Comparison of ENCODE assay signal across 22 cellular contexts in genomic region chrX:114017086-114017485, GRCh38.
DNase-seq lines count a peak whose midpoint lies in the region; ATAC-seq, FAIRE-seq and TF ChIP-seq lines count a peak whose summit lies in the region.
"Had no signal": no experiment of that assay in that cellular context is flagged by ENCODE, and none has a peak within 500 bp of the region (broad histone marks: within the 10 kb centered on the region; RNA-seq: fewer than 3 reads in every experiment).

No MANE protein-coding gene starts in this region.

- H3K9me3 ChIP-seq in astrocyte (ENCODE audit: insufficient read depth, low read depth, low read length) (no peaks in the 10 kb centered on the region), pancreas (no peaks in the 10 kb centered on the region), psoas muscle (no peaks in the 10 kb centered on the region), tibial nerve (no peaks in the 10 kb centered on the region)
- H3K9me3 ChIP-seq: BLaER1, Caco-2, HAP-1 had no signal

- intact Hi-C loops in pancreas (cut with DNase I): no loop called here
- intact Hi-C loops in activated naive CD4-positive, alpha-beta T cell treated with anti-CD3 and anti-CD28 coated beads for 36 hours (cut with micrococcal nuclease): no loop called here
- intact Hi-C loops in psoas muscle (cut with DNase I): no loop called here

- DNase-seq in astrocyte (ENCODE audit: low read depth) (no peak), pancreas (no peak), psoas muscle (no peak), tibial nerve (ENCODE audit: low spot score in 2 of 2) (no peak)
- DNase-seq in activated naive CD4-positive, alpha-beta T cell treated with anti-CD3 and anti-CD28 coated beads for 36 hours: no peak
- DNase-seq: Caco-2; CD4-positive, CD25-positive, alpha-beta regulatory T cell; CD8-positive, alpha-beta T cell; DMS153; DND-41; GDM1; GOT3; HFFc6 had no signal

- H3K27me3 Mint-ChIP-seq in astrocyte (ENCODE audit: low read depth, unreplicated experiment): no peaks in the 10 kb centered on the region
- H3K27me3 Mint-ChIP-seq in activated naive CD4-positive, alpha-beta T cell treated with anti-CD3 and anti-CD28 coated beads for 36 hours (ENCODE audit: low read depth): no peaks in the 10 kb centered on the region
- H3K27me3 Mint-ChIP-seq: B cell; CD4-positive, CD25-positive, alpha-beta regulatory T cell had no signal

- no peaks in the 10 kb centered on the region for H3K79me2 ChIP-seq in astrocyte (ENCODE audit: insufficient read depth, low read length)

- H3K4me3 ChIP-seq in astrocyte (ENCODE audit: insufficient read depth, low read depth, low read length) (no peak overlapping the region), pancreas (no peak overlapping the region), psoas muscle (no peak overlapping the region), tibial nerve (no peak overlapping the region)
- H3K4me3 ChIP-seq: BLaER1, GM12878, HAP-1 had no signal

- no peak overlapping the region for H3K4me2 ChIP-seq in astrocyte (ENCODE audit: low read length)
- H3K4me2 ChIP-seq: BLaER1 had no signal

- TF ChIP-seq EP300 in tibial nerve (IDR thresholded peaks at IDR 0.05): no peak

- no peak for TF ChIP-seq POLR2A in tibial nerve (IDR thresholded peaks at IDR 0.05)

- H3K27ac Mint-ChIP-seq in astrocyte (ENCODE audit: unreplicated experiment): no peak overlapping the region
- no peak overlapping the region for H3K27ac Mint-ChIP-seq in activated naive CD4-positive, alpha-beta T cell treated with anti-CD3 and anti-CD28 coated beads for 36 hours
- H3K27ac Mint-ChIP-seq: B cell; CD4-positive, CD25-positive, alpha-beta regulatory T cell; CD8-positive, alpha-beta T cell; HFFc6 had no signal

- H3K27ac ChIP-seq in astrocyte (ENCODE audit: low read depth, low read length): no peak overlapping the region
- no peak overlapping the region for H3K27ac ChIP-seq in pancreas
- no peak overlapping the region for H3K27ac ChIP-seq in psoas muscle
- H3K27ac ChIP-seq in tibial nerve: no peak overlapping the region
- H3K27ac ChIP-seq: BLaER1, C4-2B had no signal

- H3K9me3 Mint-ChIP-seq in astrocyte (ENCODE audit: unreplicated experiment): no peaks in the 10 kb centered on the region
- H3K9me3 Mint-ChIP-seq in activated naive CD4-positive, alpha-beta T cell treated with anti-CD3 and anti-CD28 coated beads for 36 hours: peaks cover 2% of the 10 kb centered on the region
- H3K9me3 Mint-ChIP-seq: CD8-positive, alpha-beta T cell had no signal

- FAIRE-seq in G401.6 (lab: Jason Lieb, UNC) (peak; percentile 63), astrocyte (lab: Jason Lieb, UNC) (peak; percentile 37), endometrium (lab: Jason Lieb, UNC) (peak; percentile 41), pancreas (lab: Jason Lieb, UNC) (peak; percentile 72)
- FAIRE-seq: GM12878, GM19239, H54 had no signal

- H3K27me3 ChIP-seq in astrocyte (ENCODE audit: insufficient read depth, low read length) (no peaks in the 10 kb centered on the region), pancreas (peaks cover 0 to 2% (median 0%) of the 10 kb centered on the region in 4 donors), psoas muscle (ENCODE audit: insufficient read depth in 3 of 3, low read length in 2 of 3) (peaks cover 0 to 2% (median 0%) of the 10 kb centered on the region in 3 donors), tibial nerve (no peaks in the 10 kb centered on the region)

- no peak overlapping the region for H2AFZ ChIP-seq in astrocyte (ENCODE audit: low read depth, low read length)

- H3K4me1 Mint-ChIP-seq in astrocyte (ENCODE audit: low read depth, unreplicated experiment): no peaks in the 10 kb centered on the region
- no peaks in the 10 kb centered on the region for H3K4me1 Mint-ChIP-seq in activated naive CD4-positive, alpha-beta T cell treated with anti-CD3 and anti-CD28 coated beads for 36 hours (ENCODE audit: low read depth)
- H3K4me1 Mint-ChIP-seq: B cell; CD4-positive, CD25-positive, alpha-beta regulatory T cell had no signal

- no peak overlapping the region for H3K4me3 Mint-ChIP-seq in astrocyte (ENCODE audit: unreplicated experiment)
- H3K4me3 Mint-ChIP-seq in activated naive CD4-positive, alpha-beta T cell treated with anti-CD3 and anti-CD28 coated beads for 36 hours: no peak overlapping the region
- H3K4me3 Mint-ChIP-seq: B cell; CD4-positive, CD25-positive, alpha-beta regulatory T cell; CD8-positive, alpha-beta T cell; HFFc6 had no signal

- ATAC-seq in pancreas: no peak
- no peak for ATAC-seq in psoas muscle
- ATAC-seq: CD8-positive, alpha-beta T cell; GM12878 had no signal

- CTCF ChIA-PET in activated naive CD4-positive, alpha-beta T cell treated with anti-CD3 and anti-CD28 coated beads for 36 hours (lab: Charles Lee): no interaction called here

- no peaks in the 10 kb centered on the region for H3K36me3 Mint-ChIP-seq in astrocyte (ENCODE audit: low read depth, unreplicated experiment)
- H3K36me3 Mint-ChIP-seq in activated naive CD4-positive, alpha-beta T cell treated with anti-CD3 and anti-CD28 coated beads for 36 hours (ENCODE audit: low read depth): no peaks in the 10 kb centered on the region
- H3K36me3 Mint-ChIP-seq: CD4-positive, CD25-positive, alpha-beta regulatory T cell; CD8-positive, alpha-beta T cell had no signal

- H3K9ac ChIP-seq in astrocyte (ENCODE audit: low read length): no peak overlapping the region
- H3K9ac ChIP-seq: BLaER1 had no signal

- H3K36me3 ChIP-seq in astrocyte (ENCODE audit: insufficient read depth, low read length) (no peaks in the 10 kb centered on the region), pancreas (no peaks in the 10 kb centered on the region), psoas muscle (ENCODE audit: insufficient read depth in 1 of 2, low read depth in 1 of 2) (no peaks in the 10 kb centered on the region), tibial nerve (no peaks in the 10 kb centered on the region)
- H3K36me3 ChIP-seq: BLaER1, HAP-1 had no signal

- H3K4me1 ChIP-seq in astrocyte (ENCODE audit: insufficient read depth, low read length): no peaks in the 10 kb centered on the region
- H3K4me1 ChIP-seq in pancreas: no peaks in the 10 kb centered on the region
- no peaks in the 10 kb centered on the region for H3K4me1 ChIP-seq in psoas muscle
- no peaks in the 10 kb centered on the region for H3K4me1 ChIP-seq in tibial nerve
- H3K4me1 ChIP-seq: BLaER1, Caco-2 had no signal

- TF ChIP-seq CTCF in astrocyte (IDR thresholded peaks at IDR 0.05; ENCODE audit: insufficient read depth, low read depth, low read length): no peak
- no peak for TF ChIP-seq CTCF in pancreas (IDR thresholded peaks at IDR 0.05)
- no peak for TF ChIP-seq CTCF in psoas muscle (IDR thresholded peaks at IDR 0.05)
- TF ChIP-seq CTCF in tibial nerve (IDR thresholded peaks at IDR 0.05): no peak

- no peaks in the 10 kb centered on the region for H4K20me1 ChIP-seq in astrocyte (ENCODE audit: insufficient read depth, low read length)
- H4K20me1 ChIP-seq: BLaER1 had no signal

- 70 to 78% methylated on average over 2 of the region's 2 CpGs for WGBS in pancreas, 2 donors
- WGBS in psoas muscle, 3 donors: 89 to 93% (median 93%) methylated on average over 2 of the region's 2 CpGs
- 91 to 92% methylated on average over 2 of the region's 2 CpGs for WGBS in tibial nerve, 2 donors
